14 cellular contexts compared by ENCODE assay signal in the genomic region with DNA sequence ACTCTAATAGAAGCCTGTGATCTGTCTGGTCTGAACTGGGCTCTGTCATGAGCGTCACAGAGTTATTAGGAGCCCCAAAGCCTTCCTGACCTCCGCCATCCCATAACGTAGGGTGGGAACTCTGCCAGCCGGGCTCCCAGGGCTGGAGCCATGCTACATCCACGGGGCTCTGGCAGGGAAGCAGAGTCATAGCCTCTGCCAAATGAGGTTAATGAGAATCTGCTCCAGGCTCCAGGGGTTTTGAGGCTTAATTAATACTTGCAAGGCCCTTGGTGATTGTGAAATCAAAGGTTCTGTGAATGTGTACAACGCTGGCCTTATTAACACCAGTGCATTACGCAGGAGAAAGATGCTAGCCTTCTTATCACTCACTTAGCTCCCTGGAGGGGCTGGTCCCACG.
"Had no signal": no experiment of that assay in that cellular context is flagged by ENCODE, and none has a peak within 500 bp of the region (broad histone marks: within the 10 kb centered on the region; RNA-seq: fewer than 3 reads in every experiment).

No MANE protein-coding gene starts in this region.

- H3K27ac ChIP-seq: cardiac muscle cell, right atrium auricular region, tibial artery had no signal

- H3K4me3 ChIP-seq: cardiac muscle cell, lung, right atrium auricular region, tibial artery had no signal

- H3K36me3 ChIP-seq: cardiac muscle cell, right atrium auricular region, tibial artery had no signal

- H3K4me1 ChIP-seq: right atrium auricular region had no signal

- DNase-seq: activated CD4-positive, alpha-beta T cell treated with anti-CD3 and anti-CD28 coated beads, Interleukin-2, amount 50 U/mL, for 4 hours; foreskin fibroblast; hippocampal formation; stimulated activated CD4-positive, alpha-beta T cell treated with anti-CD3 and anti-CD28 coated beads, Interleukin-12 subunit alpha, Interleukin-12 subunit beta, amount 100 ng/mL, for 4 hours; stimulated activated CD4-positive, alpha-beta T cell treated with anti-CD3 and anti-CD28 coated beads, Interleukin-1b, Interleukin-23, amount 100 ng/mL, for 48 hours; stimulated activated CD8-positive, alpha-beta memory T cell treated with anti-CD3 and anti-CD28 coated beads, Interleukin-4, amount 100 ng/mL, for 48 hours; stimulated activated naive CD4-positive, alpha-beta T cell; T-helper 2 cell; tibial artery had no signal

- ATAC-seq: natural killer cell treated with Interleukin-12 subunit alpha and Interleukin-12 subunit beta and Interleukin-15 and Interleukin-18, amount 100 ng/mL, for 72 hours had no signal

- H3K27me3 ChIP-seq: cardiac muscle cell, right atrium auricular region had no signal

- FAIRE-seq: urothelium cell line had no signal

- H3K9me3 ChIP-seq: right atrium auricular region, tibial artery had no signal
